ENCODE assay signal across 33 cellular contexts in genomic region chr15:70470556-70471191, GRCh38.
"Had no signal": no experiment of that assay in that cellular context is flagged by ENCODE, and none has a peak within 500 bp of the region (broad histone marks: within the 10 kb centered on the region; RNA-seq: fewer than 3 reads in every experiment).

No MANE protein-coding gene starts in this region.

- FAIRE-seq: islet of Langerhans had no signal

- H3K9me3 ChIP-seq: adrenal gland, body of pancreas, gastrocnemius medialis, left lung, lower lobe of right lung, neutrophil, upper lobe of left lung had no signal

- H3K27ac ChIP-seq: adrenal gland, body of pancreas, cardiac muscle cell, coronary artery, dorsolateral prefrontal cortex, gastrocnemius medialis, left lung, lower lobe of right lung, neutrophil, skin epidermis, upper lobe of left lung had no signal

- H3K4me3 ChIP-seq: adrenal gland, body of pancreas, cardiac muscle cell, coronary artery, dorsolateral prefrontal cortex, gastrocnemius medialis, left lung, lower lobe of right lung, skin epidermis, upper lobe of left lung had no signal

- H3K4me3 Mint-ChIP-seq: activated B cell treated with CpG ODN at 0.5 μM for 24 hours; activated CD8-positive, alpha-beta T cell treated with anti-CD3 and anti-CD28 coated beads for 36 hours; activated naive CD8-positive, alpha-beta T cell treated with anti-CD3 and anti-CD28 coated beads for 36 hours; activated T-cell treated with anti-CD3 and anti-CD28 coated beads, Interleukin-2, amount 50 U/mL, for 4 hours; activated T-helper 17 cell treated with anti-CD3 and anti-CD28 coated beads, Interleukin-2, amount 50 U/mL, for 72 hours; nephron; stimulated activated naive CD8-positive, alpha-beta T cell treated with anti-CD3 and anti-CD28 coated beads, Interleukin-15, amount 100 ng/mL, for 72 hours had no signal

- H3K27ac Mint-ChIP-seq: activated B cell treated with CpG ODN at 0.5 μM for 24 hours; activated CD8-positive, alpha-beta T cell treated with anti-CD3 and anti-CD28 coated beads for 36 hours; activated naive CD8-positive, alpha-beta T cell treated with anti-CD3 and anti-CD28 coated beads for 36 hours; activated T-helper 17 cell treated with anti-CD3 and anti-CD28 coated beads, Interleukin-2, amount 50 U/mL, for 72 hours; nephron; progenitor cell of endocrine pancreas; stimulated activated naive CD8-positive, alpha-beta T cell treated with anti-CD3 and anti-CD28 coated beads, Interleukin-15, amount 100 ng/mL, for 72 hours had no signal

- H3K27me3 ChIP-seq: adrenal gland, body of pancreas, gastrocnemius medialis, upper lobe of left lung had no signal

- DNase-seq: activated B cell treated with CpG ODN at 0.5 μM for 24 hours; activated CD4-positive, alpha-beta T cell treated with anti-CD3 and anti-CD28 coated beads, Interleukin-2, amount 50 U/mL, for 1 hour; activated CD8-positive, alpha-beta T cell treated with anti-CD3 and anti-CD28 coated beads for 36 hours; activated naive CD4-positive, alpha-beta T cell; activated naive CD8-positive, alpha-beta T cell treated with anti-CD3 and anti-CD28 coated beads for 36 hours; activated T-cell treated with anti-CD3 and anti-CD28 coated beads, Interleukin-2, amount 50 U/mL, for 4 hours; adrenal gland; aorta; body of pancreas; cerebellar nuclear complex; effector memory CD4-positive, alpha-beta T cell; gastrocnemius medialis; glutamatergic neuron; left lung; lower lobe of right lung; mesendoderm; retina; stimulated activated CD4-positive, alpha-beta T cell treated with anti-CD3 and anti-CD28 coated beads, Interleukin-12 subunit alpha, Interleukin-12 subunit beta, amount 100 ng/mL, for 4 hours; stimulated activated CD4-positive, alpha-beta T cell treated with anti-CD3 and anti-CD28 coated beads, Interleukin-4, amount 100 ng/mL, for 1 hour; stimulated activated naive CD8-positive, alpha-beta T cell treated with anti-CD3 and anti-CD28 coated beads, Interleukin-15, amount 100 ng/mL, for 72 hours; substantia nigra; T-helper 2 cell; upper lobe of left lung had no signal

- H3K36me3 ChIP-seq: adrenal gland, cardiac muscle cell, gastrocnemius medialis, left lung, lower lobe of right lung, neutrophil, upper lobe of left lung had no signal

- ATAC-seq: activated CD8-positive, alpha-beta T cell treated with anti-CD3 and anti-CD28 coated beads for 36 hours; activated T-cell treated with anti-CD3 and anti-CD28 coated beads, Interleukin-2, amount 50 U/mL, for 4 hours; activated T-helper 17 cell treated with anti-CD3 and anti-CD28 coated beads, Interleukin-2, amount 50 U/mL, for 72 hours; body of pancreas; gastrocnemius medialis; left lung; lower lobe of right lung; sciatic nerve; stimulated activated naive CD8-positive, alpha-beta T cell treated with anti-CD3 and anti-CD28 coated beads, Interleukin-15, amount 100 ng/mL, for 72 hours had no signal

- H3K36me3 Mint-ChIP-seq: activated naive CD8-positive, alpha-beta T cell treated with anti-CD3 and anti-CD28 coated beads for 36 hours had no signal

- H3K9me3 Mint-ChIP-seq: activated B cell treated with CpG ODN at 0.5 μM for 24 hours; activated CD8-positive, alpha-beta T cell treated with anti-CD3 and anti-CD28 coated beads for 36 hours; activated naive CD8-positive, alpha-beta T cell treated with anti-CD3 and anti-CD28 coated beads for 36 hours; activated T-cell treated with anti-CD3 and anti-CD28 coated beads, Interleukin-2, amount 50 U/mL, for 4 hours; activated T-helper 17 cell treated with anti-CD3 and anti-CD28 coated beads, Interleukin-2, amount 50 U/mL, for 72 hours; nephron; stimulated activated naive CD8-positive, alpha-beta T cell treated with anti-CD3 and anti-CD28 coated beads, Interleukin-15, amount 100 ng/mL, for 72 hours had no signal

- H3K4me1 ChIP-seq: adrenal gland, body of pancreas had no signal
